ENCODE assay signal across 19 cellular contexts in the genomic region with DNA sequence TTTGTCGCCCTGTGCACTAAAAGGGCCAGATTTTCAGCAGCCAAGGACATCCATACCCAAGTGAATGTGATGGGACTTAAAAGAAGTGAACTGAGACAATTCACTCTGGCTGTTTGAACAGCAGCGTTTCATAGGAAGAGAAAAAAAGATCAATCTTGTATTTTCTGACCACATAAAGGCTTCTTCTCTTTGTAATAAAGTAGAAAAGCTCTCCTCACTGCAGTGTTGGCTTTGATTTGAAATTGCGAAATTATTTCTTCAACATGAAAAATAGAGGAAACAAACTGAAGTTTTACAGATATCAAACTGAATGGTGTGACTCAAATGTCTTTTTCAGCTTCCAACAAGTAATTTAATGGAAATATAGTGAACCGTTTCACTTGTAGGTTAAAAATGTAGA.
"Had no signal": no experiment of that assay in that cellular context is flagged by ENCODE, and none has a peak within 500 bp of the region (broad histone marks: within the 10 kb centered on the region; RNA-seq: fewer than 3 reads in every experiment).

No MANE protein-coding gene starts in this region.

- H3K4me3 Mint-ChIP-seq: activated CD4-positive, alpha-beta memory T cell treated with anti-CD3 and anti-CD28 coated beads, Interleukin-2, amount 10 ng/mL, durations not matched to agents 7 days and 5 days; activated CD4-positive, alpha-beta T cell treated with anti-CD3 and anti-CD28 coated beads for 36 hours; natural killer cell; stimulated activated naive CD8-positive, alpha-beta T cell treated with anti-CD3 and anti-CD28 coated beads, Interleukin-15, Interleukin-2, amounts not matched to agents 100 ng/mL and 50 ng/mL, for 24 hours had no signal

- H3K27ac Mint-ChIP-seq: activated CD4-positive, alpha-beta memory T cell treated with anti-CD3 and anti-CD28 coated beads, Interleukin-2, amount 10 ng/mL, durations not matched to agents 7 days and 5 days; activated CD4-positive, alpha-beta T cell treated with anti-CD3 and anti-CD28 coated beads for 36 hours; natural killer cell; stimulated activated naive CD8-positive, alpha-beta T cell treated with anti-CD3 and anti-CD28 coated beads, Interleukin-15, Interleukin-2, amounts not matched to agents 100 ng/mL and 50 ng/mL, for 24 hours had no signal

- H3K4me3 ChIP-seq: body of pancreas, thoracic aorta had no signal

- H3K27me3 Mint-ChIP-seq: activated CD4-positive, alpha-beta memory T cell treated with anti-CD3 and anti-CD28 coated beads, Interleukin-2, amount 10 ng/mL, durations not matched to agents 7 days and 5 days; activated CD4-positive, alpha-beta T cell treated with anti-CD3 and anti-CD28 coated beads for 36 hours; stimulated activated naive CD8-positive, alpha-beta T cell treated with anti-CD3 and anti-CD28 coated beads, Interleukin-15, Interleukin-2, amounts not matched to agents 100 ng/mL and 50 ng/mL, for 24 hours had no signal

- H3K27me3 ChIP-seq: body of pancreas had no signal

- H3K9me3 Mint-ChIP-seq: activated CD4-positive, alpha-beta memory T cell treated with anti-CD3 and anti-CD28 coated beads, Interleukin-2, amount 10 ng/mL, durations not matched to agents 7 days and 5 days; natural killer cell; stimulated activated naive CD8-positive, alpha-beta T cell treated with anti-CD3 and anti-CD28 coated beads, Interleukin-15, Interleukin-2, amounts not matched to agents 100 ng/mL and 50 ng/mL, for 24 hours had no signal

- H3K36me3 ChIP-seq: thoracic aorta had no signal

- H3K4me1 ChIP-seq: body of pancreas had no signal

- DNase-seq: activated CD4-positive, alpha-beta memory T cell treated with anti-CD3 and anti-CD28 coated beads, Interleukin-2, amount 10 ng/mL, durations not matched to agents 7 days and 5 days; activated CD4-positive, alpha-beta T cell treated with anti-CD3 and anti-CD28 coated beads for 36 hours; activated naive CD4-positive, alpha-beta T cell treated with Interleukin-2 at 50 U/mL for 16 hours; body of pancreas; cerebellar nuclear complex; foreskin fibroblast; head of caudate nucleus; left colon; mammary epithelial cell; natural killer cell; occipital lobe; stimulated activated CD4-positive, alpha-beta T cell treated with anti-CD3 and anti-CD28 coated beads, Interleukin-12 subunit alpha, Interleukin-12 subunit beta, amount 100 ng/mL, for 4 hours; stimulated activated CD4-positive, alpha-beta T cell treated with anti-CD3 and anti-CD28 coated beads, Interleukin-4, amount 100 ng/mL, for 1 hour; stimulated activated CD8-positive, alpha-beta memory T cell treated with anti-CD3 and anti-CD28 coated beads, Interleukin-4, amount 100 ng/mL, for 48 hours; T1000; WERI-Rb-1 had no signal

- H3K36me3 Mint-ChIP-seq: natural killer cell had no signal

- H3K4me1 Mint-ChIP-seq: activated CD4-positive, alpha-beta memory T cell treated with anti-CD3 and anti-CD28 coated beads, Interleukin-2, amount 10 ng/mL, durations not matched to agents 7 days and 5 days; natural killer cell had no signal

- H3K27ac ChIP-seq: body of pancreas, thoracic aorta, WERI-Rb-1 had no signal

- ATAC-seq: activated CD4-positive, alpha-beta T cell treated with anti-CD3 and anti-CD28 coated beads for 36 hours; body of pancreas; esophagus mucosa; left colon; natural killer cell had no signal

- H3K9me3 ChIP-seq: body of pancreas, thoracic aorta had no signal
